ENCODE assay signal across 1 cellular context in genomic region chr4:8046925-8047541, GRCh38.
TF ChIP-seq lines count a peak whose summit lies in the region.

No MANE protein-coding gene starts in this region.

TF ChIP-seq in H1, 55 proteins besides CTCF, POLR2A, EP300 and RAD21 (continued from another document):
- TF ChIP-seq GABPA (IDR thresholded peaks at IDR 0.05; ENCODE audit: borderline replicate concordance, insufficient read depth, low read length) (no peak), SP4 (IDR thresholded peaks at IDR 0.05; ENCODE audit: low read length) (no peak), CHD2 (IDR thresholded peaks at IDR 0.05; ENCODE audit: low read length) (no peak), CBX8 (IDR thresholded peaks at IDR 0.05; ENCODE audit: borderline replicate concordance, low read depth, low read length) (no peak), USF2 (IDR thresholded peaks at IDR 0.05; ENCODE audit: low read length) (no peak)
TF ChIP-seq in H1: peak in this region for 0.
